In genomic region chr6:85191656-85192055, GRCh38 we compare ENCODE assay signal across 2 cellular contexts.
TF ChIP-seq lines count a peak whose summit lies in the region.

No MANE protein-coding gene starts in this region.

TF ChIP-seq in IMR-90, 13 proteins besides CTCF, POLR2A, EP300 and RAD21:
- no peak for TF ChIP-seq BHLHE40 (IDR thresholded peaks at IDR 0.05; ENCODE audit: low read depth, low read length)
- TF ChIP-seq CHD1 (IDR thresholded peaks at IDR 0.05; ENCODE audit: low read depth, low read length), result no peak
- TF ChIP-seq NFE2L2 (IDR thresholded peaks at IDR 0.05; ENCODE audit: low read depth, low read length), result no peak
- no peak for TF ChIP-seq RFX5 (IDR thresholded peaks at IDR 0.05; ENCODE audit: low read depth, low read length)
- no peak for TF ChIP-seq MXI1 (IDR thresholded peaks at IDR 0.05; ENCODE audit: borderline replicate concordance, low read depth, low read length)
- TF ChIP-seq CEBPB (IDR thresholded peaks at IDR 0.05; ENCODE audit: low read depth, low read length), result no peak
- TF ChIP-seq MAZ (IDR thresholded peaks at IDR 0.05; ENCODE audit: borderline replicate concordance, low read depth, low read length), result no peak
- no peak for TF ChIP-seq USF2 (IDR thresholded peaks at IDR 0.05; ENCODE audit: low read depth, low read length)
- TF ChIP-seq FOS (IDR thresholded peaks at IDR 0.05; ENCODE audit: low read depth, low read length), result no peak
- no peak for TF ChIP-seq SMC3 (IDR thresholded peaks at IDR 0.05; ENCODE audit: low read depth, low read length)
- TF ChIP-seq ELK1 (IDR thresholded peaks at IDR 0.05; ENCODE audit: borderline replicate concordance, low read depth, low read length), result no peak
- no peak for TF ChIP-seq RCOR1 (IDR thresholded peaks at IDR 0.05; ENCODE audit: insufficient replicate concordance, low read length)
- TF ChIP-seq MAFK (IDR thresholded peaks at IDR 0.05; ENCODE audit: low read depth, low read length), result no peak

TF ChIP-seq in GM23338, 12 proteins besides CTCF, POLR2A, EP300 and RAD21:
- TF ChIP-seq EZH2 (IDR thresholded peaks at IDR 0.05; ENCODE audit: low read depth, unreplicated experiment), result no peak
- no peak for TF ChIP-seq STAT1 (IDR thresholded peaks at IDR 0.05; ENCODE audit: unreplicated experiment)
